Comparison of ENCODE assay signal across 16 cellular contexts in the genomic region with DNA sequence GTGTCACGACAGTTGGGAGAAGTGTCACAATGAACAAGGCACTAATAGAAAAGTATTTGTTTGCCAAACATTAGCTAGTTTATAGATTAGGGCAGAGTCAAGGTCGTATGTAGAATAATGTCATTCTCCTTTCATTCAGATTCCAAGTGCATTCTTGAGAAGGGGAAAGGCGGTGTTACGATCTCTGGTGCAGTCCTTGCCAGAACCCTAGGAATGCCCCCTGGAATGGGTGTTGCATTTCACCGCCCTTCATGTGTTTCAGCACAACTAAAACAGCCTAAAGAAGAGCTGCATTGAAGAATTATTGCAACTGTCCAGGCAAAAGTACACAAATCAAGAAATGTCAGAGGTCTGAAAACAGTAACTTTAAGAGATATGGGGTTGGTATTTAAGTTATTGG.
DNase-seq lines count a peak whose midpoint lies in the region; FAIRE-seq and TF ChIP-seq lines count a peak whose summit lies in the region.
"Had no signal": no experiment of that assay in that cellular context is flagged by ENCODE, and none has a peak within 500 bp of the region (broad histone marks: within the 10 kb centered on the region; RNA-seq: fewer than 3 reads in every experiment).

No MANE protein-coding gene starts in this region.

- H3K4me1 Mint-ChIP-seq in H9 (peaks cover 50 to 51% of the 10 kb centered on the region in 2 experiments), endodermal cell (peaks cover 54% of the 10 kb centered on the region)

- no CpG with 5 or more reads among the region's 5 CpGs for WGBS in H9 (ENCODE audit: extremely low coverage, insufficient read length, low lambda C conversion rate)
- 71 to 75% methylated on average over 3 to 5 of the region's 5 CpGs for WGBS in endodermal cell (ENCODE audit: insufficient coverage in 1 of 2, insufficient read length in 1 of 2), 2 experiments
- WGBS in mesendoderm (ENCODE audit: extremely low coverage, insufficient coverage, low lambda C conversion rate): no CpG with 5 or more reads among the region's 5 CpGs

- H2AFZ ChIP-seq in H9 (ENCODE audit: low read length): no peak overlapping the region

- no peak overlapping the region for H2AK5ac ChIP-seq in H9 (ENCODE audit: insufficient read length, low read length)
- H2AK5ac ChIP-seq in mesendoderm (ENCODE audit: low read length): no peak overlapping the region

- H3K79me2 ChIP-seq in H9 (ENCODE audit: insufficient read depth, low read length): no peaks in the 10 kb centered on the region
- H3K79me2 ChIP-seq in mesendoderm (ENCODE audit: control insufficient read depth, insufficient read depth, low read length): no peaks in the 10 kb centered on the region

- no peak overlapping the region; a peak in 1 of 7 replicates for H3K27ac Mint-ChIP-seq in H9
- no peak overlapping the region for H3K27ac Mint-ChIP-seq in endodermal cell
- H3K27ac Mint-ChIP-seq: CD8-positive, alpha-beta memory T cell had no signal

- H3K14ac ChIP-seq in H9 (ENCODE audit: insufficient read depth, low read length): no peak overlapping the region

- intact Hi-C loops in colonic mucosa (cut with DNase I): no loop called here
- intact Hi-C loops in kidney (cut with DNase I): no loop called here

- H3K9me3 ChIP-seq in H9 (ENCODE audit: control insufficient read depth, low read depth, low read length) (no peaks in the 10 kb centered on the region), endodermal cell (ENCODE audit: control insufficient read depth, low read length) (no peaks in the 10 kb centered on the region), colonic mucosa (no peaks in the 10 kb centered on the region), kidney (ENCODE audit: control insufficient read depth in 1 of 2, low read length in 2 of 2) (no peaks in the 10 kb centered on the region)
- H3K9me3 ChIP-seq: BE2C had no signal

- H2BK120ac ChIP-seq in H9 (ENCODE audit: low read depth, low read length, poor library complexity, severe bottlenecking) (no peak overlapping the region), mesendoderm (ENCODE audit: low read depth, low read length) (no peak overlapping the region)

- peak; percentile 39 for DNase-seq in H9
- DNase-seq in endodermal cell: peak; percentile 74
- peak; percentile 79 for DNase-seq in mesendoderm
- DNase-seq in colonic mucosa: no peak
- DNase-seq in medulla oblongata (ENCODE audit: extremely low spot score): no peak
- DNase-seq in kidney: no peak
- DNase-seq: BE2C; C1 segment of cervical spinal cord; CD4-positive, CD25-positive, alpha-beta regulatory T cell; CD8-positive, alpha-beta memory T cell; COR-L47; GDM1; GOT3; HCEC 1CT had no signal

- H3K23ac ChIP-seq in H9 (ENCODE audit: insufficient read length, low read depth, low read length): no peak overlapping the region
- H3K23ac ChIP-seq in mesendoderm (ENCODE audit: low read length): no peak overlapping the region

- H2BK15ac ChIP-seq in H9 (ENCODE audit: low read depth, low read length) (no peak overlapping the region), mesendoderm (replicated peaks; ENCODE audit: low read depth) (no peak overlapping the region)

- H3K27ac ChIP-seq in H9 (ENCODE audit: insufficient read length, low read depth, low read length): no peak overlapping the region
- no peak overlapping the region for H3K27ac ChIP-seq in endodermal cell (ENCODE audit: low read depth, low read length)
- H3K27ac ChIP-seq in mesendoderm (ENCODE audit: low read depth, low read length): no peak overlapping the region
- no peak overlapping the region for H3K27ac ChIP-seq in colonic mucosa
- no peak overlapping the region for H3K27ac ChIP-seq in kidney (ENCODE audit: low read depth in 2 of 2, low read length in 2 of 2)

- H2BK20ac ChIP-seq in H9 (ENCODE audit: low read depth, low read length, poor library complexity, severe bottlenecking): no peak overlapping the region

- no peak overlapping the region for H3K4me3 Mint-ChIP-seq in H9
- no peak overlapping the region for H3K4me3 Mint-ChIP-seq in endodermal cell
- H3K4me3 Mint-ChIP-seq: CD4-positive, CD25-positive, alpha-beta regulatory T cell; CD8-positive, alpha-beta memory T cell had no signal

- H3K18ac ChIP-seq in H9 (ENCODE audit: insufficient read length, low read depth, low read length) (no peak overlapping the region), mesendoderm (ENCODE audit: low read length) (no peak overlapping the region)

- H2BK12ac ChIP-seq in H9 (ENCODE audit: insufficient read length, low read depth, low read length): no peak overlapping the region

- H4K8ac ChIP-seq in H9 (replicated peaks; ENCODE audit: insufficient read length, low read depth, low read length): no peak overlapping the region
- no peak overlapping the region for H4K8ac ChIP-seq in mesendoderm (ENCODE audit: low read depth, low read length)

- peaks cover 13% of the 10 kb centered on the region for H3K27me3 Mint-ChIP-seq in H9 (ENCODE audit: low read depth)
- peaks cover 10% of the 10 kb centered on the region for H3K27me3 Mint-ChIP-seq in endodermal cell (ENCODE audit: insufficient read depth)
- H3K27me3 Mint-ChIP-seq: CD4-positive, CD25-positive, alpha-beta regulatory T cell had no signal

- H3K4ac ChIP-seq in H9 (ENCODE audit: low read depth, low read length): no peak overlapping the region
- no peak overlapping the region for H3K4ac ChIP-seq in mesendoderm (ENCODE audit: low read depth, low read length)

- H4K5ac ChIP-seq in H9 (ENCODE audit: insufficient read length, low read depth, low read length) (no peak overlapping the region), mesendoderm (ENCODE audit: low read length) (no peak overlapping the region)

- H3K56ac ChIP-seq in H9 (ENCODE audit: insufficient read length, low read depth, low read length): no peak overlapping the region
- no peak overlapping the region for H3K56ac ChIP-seq in mesendoderm (ENCODE audit: low read length)

- H3T11ph ChIP-seq in H9 (ENCODE audit: low read length): no peak overlapping the region

- H3K9ac ChIP-seq in H9 (ENCODE audit: extremely low read depth, insufficient read length, low read length) (no peak overlapping the region), endodermal cell (ENCODE audit: extremely low read depth, low read length, poor library complexity, severe bottlenecking) (no peak overlapping the region), mesendoderm (ENCODE audit: low read length) (no peak overlapping the region), colonic mucosa (ENCODE audit: low read depth in 2 of 2, low read length in 2 of 2) (no peak overlapping the region), kidney (ENCODE audit: low read length in 2 of 2) (no peak overlapping the region)

- H2BK5ac ChIP-seq in H9 (ENCODE audit: insufficient read length, low read length) (no peak overlapping the region), mesendoderm (ENCODE audit: low read length) (no peak overlapping the region)

- H3K79me1 ChIP-seq in H9 (ENCODE audit: insufficient read depth, low read depth, low read length, poor library complexity, severe bottlenecking) (no peaks in the 10 kb centered on the region), mesendoderm (ENCODE audit: low read length) (no peaks in the 10 kb centered on the region)

- H3K23me2 ChIP-seq in H9 (ENCODE audit: insufficient read length, low read depth, low read length, poor library complexity, severe bottlenecking): peaks cover 6% of the 10 kb centered on the region

- no peaks in the 10 kb centered on the region for H3K36me3 Mint-ChIP-seq in H9 (ENCODE audit: insufficient read depth in 1 of 3, low read depth in 3 of 3)
- H3K36me3 Mint-ChIP-seq in endodermal cell (ENCODE audit: low read depth): no peaks in the 10 kb centered on the region
- H3K36me3 Mint-ChIP-seq: CD4-positive, CD25-positive, alpha-beta regulatory T cell; CD8-positive, alpha-beta memory T cell had no signal

- no peak overlapping the region for H4K91ac ChIP-seq in H9 (ENCODE audit: insufficient read length, low read depth, low read length)

- no peak for FAIRE-seq in kidney (lab: Jason Lieb, UNC)
- FAIRE-seq: GM12892, GM18507 had no signal

- no peak overlapping the region for H3K4me2 ChIP-seq in H9 (ENCODE audit: insufficient read depth, insufficient read length, low read length)
- H3K4me2 ChIP-seq in mesendoderm (ENCODE audit: low read length): no peak overlapping the region

- H3K4me1 ChIP-seq in H9 (ENCODE audit: insufficient read depth, low read length) (peaks cover 11% of the 10 kb centered on the region; the same call in 1 of the 2 replicates), endodermal cell (ENCODE audit: control insufficient read depth, insufficient read depth, low read length) (peaks cover 23% of the 10 kb centered on the region), mesendoderm (ENCODE audit: control insufficient read depth, low read depth, low read length) (peaks cover 5% of the 10 kb centered on the region), colonic mucosa (no peaks in the 10 kb centered on the region), kidney (ENCODE audit: control insufficient read depth in 1 of 2, insufficient read depth in 1 of 2, low read depth in 1 of 2, low read length in 2 of 2) (peaks cover 0 to 3% of the 10 kb centered on the region in 2 donors)
- H3K4me1 ChIP-seq: BE2C had no signal

- no peak overlapping the region for H3K4me3 ChIP-seq in endodermal cell (ENCODE audit: low read length)
- H3K4me3 ChIP-seq in mesendoderm (ENCODE audit: low read length): no peak overlapping the region
- H3K4me3 ChIP-seq in colonic mucosa: no peak overlapping the region
- no peak overlapping the region for H3K4me3 ChIP-seq in kidney (ENCODE audit: low read length in 2 of 2)

- H3K36me3 ChIP-seq in endodermal cell (ENCODE audit: control insufficient read depth, insufficient read depth, low read length) (no peaks in the 10 kb centered on the region), mesendoderm (ENCODE audit: control insufficient read depth, insufficient read depth, low read length) (no peaks in the 10 kb centered on the region), colonic mucosa (no peaks in the 10 kb centered on the region), kidney (ENCODE audit: control insufficient read depth in 1 of 2, insufficient read depth in 2 of 2, low read length in 2 of 2) (no peaks in the 10 kb centered on the region)
- H3K36me3 ChIP-seq: BE2C had no signal

- H4K20me1 ChIP-seq in H9 (ENCODE audit: control insufficient read depth, insufficient read depth, insufficient read length): no peaks in the 10 kb centered on the region

- H3K27me3 ChIP-seq in H9 (ENCODE audit: insufficient read depth, low read length) (no peaks in the 10 kb centered on the region; the same call in 1 of the 2 replicates), endodermal cell (ENCODE audit: control insufficient read depth, insufficient read depth, low read length, poor library complexity, severe bottlenecking) (no peaks in the 10 kb centered on the region), mesendoderm (ENCODE audit: insufficient read depth, low read length, poor library complexity) (no peaks in the 10 kb centered on the region), colonic mucosa (no peaks in the 10 kb centered on the region)

- peaks cover 0 to 3% of the 10 kb centered on the region in 2 experiments; a peak in 1 of 5 replicates for H3K9me3 Mint-ChIP-seq in H9
- no peaks in the 10 kb centered on the region for H3K9me3 Mint-ChIP-seq in endodermal cell

- TF ChIP-seq CTCF in H9 (conservative IDR thresholded peaks at IDR 0.05) (no peak), endodermal cell (conservative IDR thresholded peaks at IDR 0.05) (no peak), colonic mucosa (IDR thresholded peaks at IDR 0.05) (no peak), kidney (IDR thresholded peaks at IDR 0.05; ENCODE audit: borderline replicate concordance, extremely low read depth, insufficient read depth) (no peak)

Comparison
In these comparisons a context has a peak if more than half of its experiments do, and no peak if none do; other contexts are left out.
1. DNase-seq: peak in H9 (single experiment), endodermal cell (single experiment) and mesendoderm (single experiment); none in colonic mucosa (single experiment), medulla oblongata (single experiment) and kidney (single experiment).